In the genomic region with DNA sequence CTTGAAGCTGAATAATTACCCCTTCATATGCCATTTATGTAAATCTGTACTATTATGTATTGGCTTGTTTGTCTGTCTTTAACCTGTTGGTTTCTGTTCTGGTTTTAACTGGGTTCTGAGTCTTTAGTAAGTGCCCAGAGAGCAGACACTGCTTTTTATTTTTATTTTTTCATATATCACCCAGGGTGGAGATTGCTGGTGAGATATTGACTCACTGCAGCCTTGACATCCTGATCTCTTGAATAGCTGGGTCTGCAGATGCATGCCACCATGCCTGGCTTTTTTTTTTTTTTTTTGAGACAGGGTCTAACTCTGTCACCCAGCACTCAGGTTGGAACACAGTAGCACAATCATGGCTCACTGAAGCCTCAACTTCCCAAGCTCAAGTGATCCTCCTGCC, we compare ENCODE assay signal across 28 cellular contexts.
"Had no signal": no experiment of that assay in that cellular context is flagged by ENCODE, and none has a peak within 500 bp of the region (broad histone marks: within the 10 kb centered on the region; RNA-seq: fewer than 3 reads in every experiment).

No MANE protein-coding gene starts in this region.

- H3K4me1 ChIP-seq: gastroesophageal sphincter, pancreas, right lobe of liver, suprapubic skin, transverse colon, upper lobe of right lung had no signal

- H3K9me3 ChIP-seq: gastroesophageal sphincter, heart left ventricle, neutrophil, pancreas, right lobe of liver, suprapubic skin, transverse colon, upper lobe of right lung, uterus had no signal

- H3K27ac Mint-ChIP-seq: dendritic cell treated with granulocyte-macrophage colony-stimulating factor and Interleukin-4, amounts not matched to agents 40 ng/mL and 50 ng/mL, for 4 days; endodermal cell; memory B cell; natural killer cell had no signal

- DNase-seq: effector CD8-positive, alpha-beta T cell; endodermal cell; foreskin keratinocyte; heart left ventricle; kidney; natural killer cell; pancreas; right lobe of liver; small intestine; stimulated activated CD4-positive, alpha-beta T cell treated with anti-CD3 and anti-CD28 coated beads, Interleukin-15, amount 100 ng/mL, for 24 hours; stimulated activated CD4-positive, alpha-beta T cell treated with anti-CD3 and anti-CD28 coated beads, Interleukin-4, amount 100 ng/mL, for 1 hour; stimulated activated CD8-positive, alpha-beta memory T cell treated with anti-CD3 and anti-CD28 coated beads, Interleukin-4, amount 100 ng/mL, for 48 hours; stimulated activated naive CD4-positive, alpha-beta T cell; stimulated activated naive CD8-positive, alpha-beta T cell treated with anti-CD3 and anti-CD28 coated beads, Interleukin-15, amount 100 ng/mL, for 72 hours; transverse colon; upper lobe of right lung; uterus had no signal

- H2AFZ ChIP-seq: hepatocyte had no signal

- ATAC-seq: esophagus mucosa; foreskin keratinocyte; gastroesophageal sphincter; heart left ventricle; left lobe of liver; natural killer cell; pancreas; right lobe of liver; stimulated activated naive CD8-positive, alpha-beta T cell treated with anti-CD3 and anti-CD28 coated beads, Interleukin-15, amount 100 ng/mL, for 72 hours; upper lobe of right lung had no signal

- H3K27me3 Mint-ChIP-seq: dendritic cell treated with granulocyte-macrophage colony-stimulating factor and Interleukin-4, amounts not matched to agents 40 ng/mL and 50 ng/mL, for 4 days; stimulated activated naive CD8-positive, alpha-beta T cell treated with anti-CD3 and anti-CD28 coated beads, Interleukin-15, amount 100 ng/mL, for 72 hours had no signal

- H3K4me1 Mint-ChIP-seq: memory B cell, neural crest cell had no signal

- H3K4me3 Mint-ChIP-seq: dendritic cell treated with granulocyte-macrophage colony-stimulating factor and Interleukin-4, amounts not matched to agents 40 ng/mL and 50 ng/mL, for 4 days; endodermal cell; memory B cell; natural killer cell; neural crest cell; stimulated activated naive CD8-positive, alpha-beta T cell treated with anti-CD3 and anti-CD28 coated beads, Interleukin-15, amount 100 ng/mL, for 72 hours had no signal

- H3K4me3 ChIP-seq: gastroesophageal sphincter, heart left ventricle, hepatocyte, lung, pancreas, right lobe of liver, suprapubic skin, transverse colon, upper lobe of right lung, uterus had no signal

- H3K4me2 ChIP-seq: hepatocyte had no signal

- H3K27me3 ChIP-seq: gastroesophageal sphincter, heart left ventricle, hepatocyte, neutrophil, pancreas, right lobe of liver, suprapubic skin, transverse colon, upper lobe of right lung, uterus had no signal

- H3K36me3 Mint-ChIP-seq: memory B cell, natural killer cell had no signal

- H3K9me3 Mint-ChIP-seq: dendritic cell treated with granulocyte-macrophage colony-stimulating factor and Interleukin-4, amounts not matched to agents 40 ng/mL and 50 ng/mL, for 4 days; memory B cell; natural killer cell; neural crest cell; stimulated activated naive CD8-positive, alpha-beta T cell treated with anti-CD3 and anti-CD28 coated beads, Interleukin-15, amount 100 ng/mL, for 72 hours had no signal

- H3K79me2 ChIP-seq: hepatocyte had no signal

- H3K27ac ChIP-seq: epithelial cell of prostate, foreskin keratinocyte, gastroesophageal sphincter, hepatocyte, neutrophil, pancreas, right lobe of liver, suprapubic skin, transverse colon, upper lobe of right lung, uterus had no signal

- H3K36me3 ChIP-seq: gastroesophageal sphincter, heart left ventricle, neutrophil, pancreas, right lobe of liver, suprapubic skin, transverse colon, upper lobe of right lung, uterus had no signal
